Comparison of ENCODE assay signal across 8 cellular contexts in genomic region chrX:130120321-130120731, GRCh38. TPM values are rescaled to one million over a fixed set of nuclear protein-coding genes. Genes with fewer than 3 reads are reported as not detected.
DNase-seq lines count a peak whose midpoint lies in the region; ATAC-seq, FAIRE-seq and TF ChIP-seq lines count a peak whose summit lies in the region.

No MANE protein-coding gene starts in this region.

- peak; percentile 35 for ATAC-seq in activated CD8-positive, alpha-beta memory T cell treated with anti-CD3 and anti-CD28 coated beads, Interleukin-2, amount 10 ng/mL, durations not matched to agents 7 days and 5 days
- ATAC-seq in HG02884 (IDR thresholded peaks at IDR 0.05; ENCODE audit: unreplicated experiment) = peak; percentile 42
- peak; percentile 43 for ATAC-seq in T-helper 17 cell
- ATAC-seq in GM18858 (IDR thresholded peaks at IDR 0.05; ENCODE audit: unreplicated experiment) = no peak
- ATAC-seq in GM18520 (IDR thresholded peaks at IDR 0.05; ENCODE audit: unreplicated experiment) = no peak

- no peaks in the 10 kb centered on the region for H3K9me3 ChIP-seq in T-helper 17 cell (ENCODE audit: control insufficient read depth, low read length, poor library complexity, severe bottlenecking)
- H3K9me3 ChIP-seq in right atrium auricular region = no peaks in the 10 kb centered on the region
- no peaks in the 10 kb centered on the region for H3K9me3 ChIP-seq in small intestine (ENCODE audit: control insufficient read depth, low read depth)

- peak overlapping the region in 1 of 2 donors; percentile 47 for H3K4me3 ChIP-seq in right atrium auricular region
- peak overlapping the region in 1 of 2 donors; percentile 34 for H3K4me3 ChIP-seq in small intestine (ENCODE audit: low read depth in 1 of 2, low read length in 2 of 2)

- H3K4me3 Mint-ChIP-seq in activated CD8-positive, alpha-beta memory T cell treated with anti-CD3 and anti-CD28 coated beads, Interleukin-2, amount 10 ng/mL, durations not matched to agents 7 days and 5 days = peak overlapping the region; percentile 67
- peak overlapping the region; percentile 74 for H3K4me3 Mint-ChIP-seq in T-helper 17 cell

- no peak for TF ChIP-seq CTCF in right atrium auricular region (IDR thresholded peaks at IDR 0.05)

- H3K27me3 Mint-ChIP-seq in activated CD8-positive, alpha-beta memory T cell treated with anti-CD3 and anti-CD28 coated beads, Interleukin-2, amount 10 ng/mL, durations not matched to agents 7 days and 5 days = no peaks in the 10 kb centered on the region
- H3K27me3 Mint-ChIP-seq in T-helper 17 cell = no peaks in the 10 kb centered on the region

- H3K36me3 ChIP-seq in right atrium auricular region = no peaks in the 10 kb centered on the region
- no peaks in the 10 kb centered on the region for H3K36me3 ChIP-seq in small intestine (ENCODE audit: control insufficient read depth in 2 of 2, insufficient read depth in 2 of 2, low read length in 2 of 2)

- CTCF ChIA-PET in activated CD8-positive, alpha-beta memory T cell treated with anti-CD3 and anti-CD28 coated beads, Interleukin-2, amount 10 ng/mL, durations not matched to agents 7 days and 5 days (lab: Charles Lee) = interaction anchor here (0.7 to 6.9 kb wide), 19 partner anchors 9 to 189 kb away, joined by 3 to 147 read pairs (median 4); partner anchors contain the start of genes AIFM1 and RAB33A

- H3K27ac ChIP-seq in right atrium auricular region = peak overlapping the region; percentile 64 to 68
- peak overlapping the region; percentile 24 to 65 for H3K27ac ChIP-seq in small intestine (ENCODE audit: low read depth in 1 of 2, low read length in 1 of 2)

- WGBS in small intestine, 3 donors = 16 to 38% (median 37%) methylated on average over 17 to 28 of the region's 28 CpGs

- H3K4me1 ChIP-seq in right atrium auricular region (peaks cover 0 to 19% of the 10 kb centered on the region in 2 donors), small intestine (ENCODE audit: control insufficient read depth in 2 of 2, insufficient read depth in 1 of 2, low read depth in 1 of 2, low read length in 1 of 2) (no peaks in the 10 kb centered on the region)

- peaks cover 34% of the 10 kb centered on the region for H3K4me1 Mint-ChIP-seq in activated CD8-positive, alpha-beta memory T cell treated with anti-CD3 and anti-CD28 coated beads, Interleukin-2, amount 10 ng/mL, durations not matched to agents 7 days and 5 days
- H3K4me1 Mint-ChIP-seq in T-helper 17 cell = peaks cover 5% of the 10 kb centered on the region

- DNase-seq in activated CD8-positive, alpha-beta memory T cell treated with anti-CD3 and anti-CD28 coated beads, Interleukin-2, amount 10 ng/mL, durations not matched to agents 7 days and 5 days = no peak
- no peak for DNase-seq in activated CD8-positive, alpha-beta memory T cell treated with anti-CD3 and anti-CD28 coated beads for 24 hours
- no peak for DNase-seq in T-helper 17 cell
- no peak for DNase-seq in right atrium auricular region (ENCODE audit: low spot score)
- no peak for DNase-seq in small intestine

- H3K9me3 Mint-ChIP-seq in activated CD8-positive, alpha-beta memory T cell treated with anti-CD3 and anti-CD28 coated beads, Interleukin-2, amount 10 ng/mL, durations not matched to agents 7 days and 5 days (ENCODE audit: low read depth) = no peaks in the 10 kb centered on the region

- H3K36me3 Mint-ChIP-seq in activated CD8-positive, alpha-beta memory T cell treated with anti-CD3 and anti-CD28 coated beads, Interleukin-2, amount 10 ng/mL, durations not matched to agents 7 days and 5 days = peaks cover 5% of the 10 kb centered on the region
- no peaks in the 10 kb centered on the region for H3K36me3 Mint-ChIP-seq in T-helper 17 cell (ENCODE audit: low read depth)

- H3K27me3 ChIP-seq in right atrium auricular region (no peaks in the 10 kb centered on the region), small intestine (ENCODE audit: control insufficient read depth in 2 of 2, insufficient read depth in 2 of 2, low read length in 2 of 2) (no peaks in the 10 kb centered on the region)

- FAIRE-seq in small intestine (lab: Jason Lieb, UNC) = no peak

- H3K27ac Mint-ChIP-seq in activated CD8-positive, alpha-beta memory T cell treated with anti-CD3 and anti-CD28 coated beads, Interleukin-2, amount 10 ng/mL, durations not matched to agents 7 days and 5 days = peak overlapping the region; percentile 81
- no peak overlapping the region for H3K27ac Mint-ChIP-seq in T-helper 17 cell

RNA-seq across cellular contexts. Expression of gene ELF4, which starts 10.0 kb away (rescaled TPM):
- total RNA-seq in activated CD8-positive, alpha-beta memory T cell treated with anti-CD3 and anti-CD28 coated beads, Interleukin-2, amount 10 ng/mL, durations not matched to agents 7 days and 5 days = 10 to 100 TPM; 36.2 to 52.7 TPM
- total RNA-seq in T-helper 17 cell = 10 to 100 TPM; 28.4 to 34.6 TPM
- 1 to 10 TPM; 4.1 to 8.6 TPM for total RNA-seq in right atrium auricular region
- polyA plus RNA-seq in small intestine = 10 to 100 TPM; 10.4 to 13.8 (median 13.6) TPM

RNA-seq across cellular contexts. Expression of gene AIFM1, which starts 45.3 kb away (rescaled TPM):
- 10 to 100 TPM; 47.3 to 59.6 TPM for total RNA-seq in activated CD8-positive, alpha-beta memory T cell treated with anti-CD3 and anti-CD28 coated beads, Interleukin-2, amount 10 ng/mL, durations not matched to agents 7 days and 5 days
- total RNA-seq in T-helper 17 cell (10 to 100 TPM; 14.7 to 14.8 TPM), right atrium auricular region (10 to 100 TPM; 35.6 to 86.9 TPM)
- 10 to 100 TPM; 50.3 to 92.6 (median 60.9) TPM for polyA plus RNA-seq in small intestine

RNA-seq across cellular contexts. Expression of gene RAB33A, which starts 51.4 kb away (rescaled TPM):
- 10 to 100 TPM; 38.8 to 41.1 TPM for total RNA-seq in activated CD8-positive, alpha-beta memory T cell treated with anti-CD3 and anti-CD28 coated beads, Interleukin-2, amount 10 ng/mL, durations not matched to agents 7 days and 5 days
- 1 to 10 TPM; 2.2 to 5.0 TPM for total RNA-seq in T-helper 17 cell
- 10 to 100 TPM in 1 of 2 donors, 1 to 10 TPM in 1; 8.3 to 13.4 TPM for total RNA-seq in right atrium auricular region
- 1 to 10 TPM in 2 of 3 donors, under 1 TPM in 1; 0.79 to 1.1 (median 1.1) TPM for polyA plus RNA-seq in small intestine

Comparison
In these comparisons a context has a peak if more than half of its experiments do, and no peak if none do; other contexts are left out.
1. ATAC-seq: peak in activated CD8-positive, alpha-beta memory T cell treated with anti-CD3 and anti-CD28 coated beads, Interleukin-2, amount 10 ng/mL, durations not matched to agents 7 days and 5 days (single experiment), HG02884 (single experiment) and T-helper 17 cell (single experiment); none in GM18858 (single experiment) and GM18520 (single experiment).